ENCODE assay signal across 1 cellular context in genomic region chr11:117175104-117175503, GRCh38.
TF ChIP-seq lines count a peak whose summit lies in the region.

No MANE protein-coding gene starts in this region.

TF ChIP-seq in H1, 55 proteins besides CTCF, POLR2A, EP300 and RAD21:
- TF ChIP-seq TEAD4 (IDR thresholded peaks at IDR 0.05; ENCODE audit: low read depth, low read length) = no peak
- no peak for TF ChIP-seq SAP30 (IDR thresholded peaks at IDR 0.05; ENCODE audit: insufficient read depth, insufficient replicate concordance, low read length)
- no peak for TF ChIP-seq GTF2F1 (IDR thresholded peaks at IDR 0.05; ENCODE audit: borderline replicate concordance, low read depth, low read length)
- TF ChIP-seq SRF (IDR thresholded peaks at IDR 0.05; ENCODE audit: low read depth, low read length) = no peak
- TF ChIP-seq POLR2AphosphoS5 (IDR thresholded peaks at IDR 0.05; ENCODE audit: low read depth, low read length) = peak; percentile 40; the same call in 1 of the 2 replicates
- TF ChIP-seq CREB1 (IDR thresholded peaks at IDR 0.05) = no peak
- TF ChIP-seq SIRT6 (IDR thresholded peaks at IDR 0.05; ENCODE audit: low read length) = no peak
